ENCODE assay signal across 10 cellular contexts in the genomic region with DNA sequence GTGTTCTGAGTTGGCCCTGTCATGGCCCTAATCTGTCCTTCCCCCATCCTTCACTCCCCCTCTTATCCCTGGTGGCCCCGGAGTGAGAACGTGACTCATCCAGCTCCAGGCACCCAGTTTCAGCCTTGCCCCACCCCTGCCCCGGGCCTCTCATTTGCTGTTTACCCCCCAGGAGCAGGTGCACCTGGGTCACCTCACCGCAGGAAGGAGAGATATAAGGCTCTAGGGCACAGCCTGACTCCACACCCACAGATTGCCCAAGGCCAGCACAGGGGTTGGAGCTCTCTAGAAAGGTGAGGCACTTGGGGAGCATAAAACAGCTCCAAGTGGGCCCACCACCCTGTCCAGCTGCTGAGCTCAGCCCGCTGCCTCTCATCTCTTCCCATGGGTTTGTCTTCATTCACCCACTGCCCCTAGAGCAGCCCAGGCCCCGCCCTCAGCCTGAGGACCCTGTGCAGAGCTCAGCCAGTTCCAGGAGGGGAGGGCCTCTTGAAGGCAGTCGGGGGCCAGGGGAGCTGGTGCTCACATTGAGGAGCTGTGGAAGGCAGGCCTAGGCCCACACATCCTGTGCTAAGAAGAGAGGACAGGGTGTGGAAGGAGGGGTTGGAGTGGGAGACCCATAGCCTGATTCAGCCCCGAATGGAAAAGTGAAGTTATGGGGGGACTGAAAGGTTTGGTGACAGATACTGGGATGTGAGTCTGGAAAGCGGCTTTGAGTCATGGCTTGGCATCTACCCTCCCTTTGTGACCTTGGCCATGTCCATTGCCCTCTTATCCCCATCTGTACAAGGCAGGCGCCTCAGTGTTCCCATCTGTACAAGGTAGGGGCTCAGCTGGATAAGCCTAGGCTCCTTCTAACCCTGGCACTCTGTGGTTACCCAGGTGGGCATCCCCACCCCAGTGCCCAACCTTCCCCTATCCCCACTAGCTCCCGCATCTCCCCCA. TPM values are rescaled to one million over a fixed set of nuclear protein-coding genes. Genes with fewer than 3 reads are reported as not detected.
DNase-seq lines count a peak whose midpoint lies in the region; ATAC-seq and TF ChIP-seq lines count a peak whose summit lies in the region.
"Had no signal": no experiment of that assay in that cellular context is flagged by ENCODE, and none has a peak within 500 bp of the region (broad histone marks: within the 10 kb centered on the region; RNA-seq: fewer than 3 reads in every experiment).

No MANE protein-coding gene starts in this region.

- no peaks in the 10 kb centered on the region for H3K27me3 ChIP-seq in GM23248 (replicated peaks; ENCODE audit: insufficient read depth)
- no peaks in the 10 kb centered on the region for H3K27me3 ChIP-seq in trophoblast cell (ENCODE audit: insufficient read depth, low read length)
- H3K27me3 ChIP-seq in gastroesophageal sphincter: no peaks in the 10 kb centered on the region

- H3K79me1 ChIP-seq in trophoblast cell (ENCODE audit: low read length): peaks cover 15% of the 10 kb centered on the region

- H3K27ac ChIP-seq in GM23248 (no peak overlapping the region), trophoblast cell (ENCODE audit: low read depth, low read length) (peak overlapping the region; percentile 85), gastroesophageal sphincter (no peak overlapping the region)

- H3K4me1 ChIP-seq in GM23248 (ENCODE audit: insufficient read depth) (peaks cover 13% of the 10 kb centered on the region), trophoblast cell (ENCODE audit: control insufficient read depth in 1 of 2, insufficient read depth in 2 of 2, low read length in 2 of 2) (peaks cover 14% of the 10 kb centered on the region in 2 experiments), gastroesophageal sphincter (peaks cover 0 to 10% (median 0%) of the 10 kb centered on the region in 3 donors)

- no peak for TF ChIP-seq CTCF in gastroesophageal sphincter (IDR thresholded peaks at IDR 0.05)

- H3K79me2 ChIP-seq in GM23248 (ENCODE audit: insufficient read depth) (no peaks in the 10 kb centered on the region), trophoblast cell (ENCODE audit: control insufficient read depth, insufficient read depth, low read length, poor library complexity) (peaks cover 3% of the 10 kb centered on the region)

- peak overlapping the region; percentile 94 for H3K14ac ChIP-seq in trophoblast cell (ENCODE audit: low read length)

- H2BK120ac ChIP-seq in trophoblast cell (ENCODE audit: insufficient read depth, low read length, poor library complexity): peak overlapping the region; percentile 87

- H3K4ac ChIP-seq in trophoblast cell (ENCODE audit: low read depth, low read length): peak overlapping the region; percentile 70

- peak overlapping the region; percentile 95 for H2BK12ac ChIP-seq in trophoblast cell (ENCODE audit: low read length)

- no peak overlapping the region for H3K23ac ChIP-seq in trophoblast cell (ENCODE audit: low read length)

- WGBS in GM23248 (ENCODE audit: low coverage in 1 of 2, low lambda C conversion rate in 2 of 2, missing lambda C conversion rate in 2 of 2), 2 experiments: 73 to 81% methylated on average over 9 to 11 of the region's 11 CpGs
- WGBS in trophoblast cell (ENCODE audit: extremely low coverage, insufficient coverage, insufficient read length): no CpG with 5 or more reads among the region's 11 CpGs
- WGBS in gastroesophageal sphincter (ENCODE audit: low coverage in 1 of 2), 2 donors: 75 to 82% methylated on average over 3 to 4 of the region's 11 CpGs

- no peak overlapping the region for H3K4me2 ChIP-seq in GM23248 (ENCODE audit: unreplicated experiment)
- H3K4me2 ChIP-seq in trophoblast cell (ENCODE audit: low read length): peak overlapping the region; percentile 34

- in situ Hi-C loops in GM23248 (cut with MboI): loop anchor here (25.0 kb wide), 1 partner anchor 219 kb away; a partner anchor contains a TSS

- H3K9me3 ChIP-seq in GM23248 (ENCODE audit: low read depth): no peaks in the 10 kb centered on the region
- H3K9me3 ChIP-seq in trophoblast cell (ENCODE audit: insufficient read depth, low read depth, low read length): no peaks in the 10 kb centered on the region
- H3K9me3 ChIP-seq in gastroesophageal sphincter: no peaks in the 10 kb centered on the region

- peak overlapping the region; percentile 68 for H4K8ac ChIP-seq in trophoblast cell (ENCODE audit: low read depth, low read length)

- intact Hi-C loops in Right ventricle myocardium superior (cut with DNase I): no loop called here

- H3F3A ChIP-seq in GM23248 (ENCODE audit: insufficient read depth): no peaks in the 10 kb centered on the region

- no peak for TF ChIP-seq EP300 in gastroesophageal sphincter (IDR thresholded peaks at IDR 0.05)

- no peak overlapping the region for H3K4me3 ChIP-seq in GM23248
- no peak overlapping the region for H3K4me3 ChIP-seq in trophoblast cell (ENCODE audit: low read depth, low read length)
- H3K4me3 ChIP-seq in gastroesophageal sphincter: no peak overlapping the region

- no peaks in the 10 kb centered on the region for H3K9me2 ChIP-seq in GM23248 (ENCODE audit: insufficient read depth)

- H4K12ac ChIP-seq in trophoblast cell (ENCODE audit: low read depth, low read length): no peak overlapping the region

- no peak for TF ChIP-seq POLR2A in gastroesophageal sphincter (IDR thresholded peaks at IDR 0.05)

- DNase-seq in GM23248 (peak; percentile 25), NCI-H345 treated with DMSO at 0.1 percent for 48 hours (lab: John Stamatoyannopoulos, UW; ENCODE audit: unreplicated experiment) (peak; percentile 79), Right ventricle myocardium superior (no peak), trophoblast cell (peak; percentile 46 to 59), dermis blood vessel endothelial cell (no peak), UCSD-AML1 (lab: John Stamatoyannopoulos, UW; ENCODE audit: unreplicated experiment) (no peak)
- DNase-seq: stimulated activated CD4-positive, alpha-beta T cell treated with anti-CD3 and anti-CD28 coated beads, Interleukin-4, amount 100 ng/mL, for 1 hour had no signal

- no peaks in the 10 kb centered on the region for H4K20me1 ChIP-seq in GM23248 (ENCODE audit: insufficient read depth)

- H3K36me3 ChIP-seq in GM23248 (ENCODE audit: low read depth): no peaks in the 10 kb centered on the region
- no peaks in the 10 kb centered on the region for H3K36me3 ChIP-seq in trophoblast cell (ENCODE audit: control insufficient read depth in 1 of 2, insufficient read depth in 2 of 2, low read length in 2 of 2)
- no peaks in the 10 kb centered on the region for H3K36me3 ChIP-seq in gastroesophageal sphincter

- ATAC-seq in Right ventricle myocardium superior (ENCODE audit: poor library complexity) (peak; percentile 30), GM21367 (IDR thresholded peaks at IDR 0.05; ENCODE audit: unreplicated experiment) (no peak), gastroesophageal sphincter (no peak)

- peak overlapping the region; percentile 52 for H2BK5ac ChIP-seq in trophoblast cell (ENCODE audit: low read depth, low read length, poor library complexity)

- peak overlapping the region; percentile 97 for H2AK5ac ChIP-seq in trophoblast cell (ENCODE audit: low read length)

- no peak overlapping the region for H3K9ac ChIP-seq in GM23248
- H3K9ac ChIP-seq in trophoblast cell (ENCODE audit: low read length): no peak overlapping the region

- peak overlapping the region; percentile 87 for H3K18ac ChIP-seq in trophoblast cell (ENCODE audit: low read length)

- no peak overlapping the region for H2AFZ ChIP-seq in GM23248
- peak overlapping the region; percentile 67 for H2AFZ ChIP-seq in trophoblast cell (ENCODE audit: insufficient read depth, low read length, poor library complexity)

- peak overlapping the region; percentile 97 for H4K91ac ChIP-seq in trophoblast cell (ENCODE audit: low read depth, low read length)

RNA-seq across cellular contexts. Expression of a gene that starts 16.1 kb away (rescaled TPM):
- total RNA-seq in GM23248 (2014; rRNA removed; shearing (Covaris generic)): not detected in 2 replicates
- polyA plus RNA-seq in GM23248 (2016; fragmentation: Nextera tagmentation; extraction: Ambion mirVana): 0.03 TPM in 1 of 2 replicates, not detected in the other
- total RNA-seq in Right ventricle myocardium superior: 0.05 TPM
- polyA plus RNA-seq in trophoblast cell (2013): 0.03 TPM in 2 replicates
- total RNA-seq in gastroesophageal sphincter: under 1 TPM; 0.16 to 0.39 (median 0.27) TPM
- under 0.01 TPM in 1 of 2 replicates, not detected in the other for total RNA-seq in dermis blood vessel endothelial cell
- total RNA-seq: mononuclear cell had no signal

RNA-seq across cellular contexts. Expression of a gene that starts 37.9 kb away (rescaled TPM):
- 25.0 and 32.5 TPM in 2 replicates for total RNA-seq in GM23248 (2014; rRNA removed; shearing (Covaris generic))
- polyA plus RNA-seq in GM23248 (2016; fragmentation: Nextera tagmentation; extraction: Ambion mirVana): 33.5 and 33.9 TPM in 2 replicates
- total RNA-seq in Right ventricle myocardium superior (69.5 TPM), gastroesophageal sphincter (10 to 100 TPM; 34.9 to 57.5 (median 43.6) TPM), dermis blood vessel endothelial cell (32.7 and 40.5 TPM in 2 replicates)
- polyA plus RNA-seq in trophoblast cell (2013): 20.3 and 20.9 TPM in 2 replicates

RNA-seq across cellular contexts. Expression of a gene that starts 53.8 kb away (rescaled TPM):
- total RNA-seq in GM23248 (2014; rRNA removed; shearing (Covaris generic)): not detected in 2 replicates
- 0.16 TPM in 1 of 2 replicates, not detected in the other for polyA plus RNA-seq in GM23248 (2016; fragmentation: Nextera tagmentation; extraction: Ambion mirVana)
- total RNA-seq in Right ventricle myocardium superior (0.27 TPM), gastroesophageal sphincter (1 to 10 TPM in 3 of 4 donors, under 1 TPM in 1; 0.78 to 2.0 (median 1.7) TPM), dermis blood vessel endothelial cell (0.09 and 0.68 TPM in 2 replicates)
- polyA plus RNA-seq in trophoblast cell (2013): not detected in 2 replicates

Comparison
In these comparisons a context has a peak if more than half of its experiments do, and no peak if none do; other contexts are left out.
1. DNase-seq: peak in GM23248 (single experiment), NCI-H345 treated with DMSO at 0.1 percent for 48 hours (single experiment) and trophoblast cell (2 of 2); none in Right ventricle myocardium superior (single experiment), dermis blood vessel endothelial cell (single experiment) and UCSD-AML1 (single experiment).